ENCODE assay signal across 8 cellular contexts in the genomic region with DNA sequence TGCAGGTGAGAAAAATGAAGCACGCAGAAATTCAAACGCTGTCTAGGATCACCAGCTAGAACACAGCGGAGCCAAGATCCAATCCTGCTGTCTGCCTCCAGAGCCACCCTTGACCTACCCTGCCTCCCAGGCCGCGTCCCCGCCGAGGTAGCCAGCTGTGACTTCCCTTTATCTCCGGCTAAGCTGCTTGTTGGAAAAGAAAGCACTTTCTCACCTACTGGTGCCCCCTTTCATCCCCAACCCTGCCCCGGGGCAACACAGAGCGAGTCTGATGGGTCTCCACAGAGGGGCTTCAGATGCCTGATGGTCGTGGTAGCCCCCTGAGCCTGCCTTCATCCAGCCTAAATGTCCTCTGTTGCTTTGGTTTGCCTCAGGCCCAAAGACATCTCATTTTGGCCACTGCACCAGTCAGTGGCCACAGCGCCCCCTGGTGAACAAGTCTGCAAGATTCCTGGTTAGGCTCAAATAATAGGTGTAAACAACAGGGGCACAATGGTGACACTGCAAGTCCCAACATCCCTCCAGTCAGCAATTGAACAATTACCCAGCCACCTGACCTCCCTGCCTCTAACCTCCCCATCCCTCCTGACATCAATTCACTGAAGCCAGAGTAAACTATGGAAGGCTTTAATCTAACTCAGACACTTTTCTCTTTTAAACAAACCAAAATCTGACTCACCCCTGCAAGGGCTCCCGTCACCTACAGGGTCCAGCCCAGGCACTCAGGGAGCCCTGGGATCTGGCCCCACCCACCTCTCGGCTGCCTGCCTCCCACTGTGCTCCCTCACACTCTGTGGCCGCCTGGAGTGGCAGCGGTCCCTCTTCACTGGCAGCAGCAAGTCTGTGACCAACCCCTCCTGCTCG. TPM values are rescaled to one million over a fixed set of nuclear protein-coding genes. Genes with fewer than 3 reads are reported as not detected.
DNase-seq lines count a peak whose midpoint lies in the region; ATAC-seq and TF ChIP-seq lines count a peak whose summit lies in the region.

No MANE protein-coding gene starts in this region.

- H3K36me3 Mint-ChIP-seq in CD4-positive, CD25-positive, alpha-beta regulatory T cell = peaks cover 33% of the 10 kb centered on the region

- no peaks in the 10 kb centered on the region for H3K27me3 ChIP-seq in CD4-positive, CD25-positive, alpha-beta regulatory T cell (ENCODE audit: control insufficient read depth, insufficient read depth, low read length)
- no peaks in the 10 kb centered on the region for H3K27me3 ChIP-seq in colonic mucosa

- no peaks in the 10 kb centered on the region for H3K9me3 ChIP-seq in CD4-positive, CD25-positive, alpha-beta regulatory T cell (ENCODE audit: control insufficient read depth in 2 of 2, low read length in 2 of 2)
- H3K9me3 ChIP-seq in colonic mucosa = no peaks in the 10 kb centered on the region

- intact Hi-C loops in colonic mucosa (cut with DNase I) = no loop called here
- intact Hi-C loops in lower leg skin (cut with DNase I; ENCODE audit: low total_unique reads) = loop anchor here (5.0 to 10.0 kb wide), 2 partner anchors 158 to 255 kb away; no protein-coding TSS in a partner anchor

- H3K4me3 Mint-ChIP-seq in CD4-positive, CD25-positive, alpha-beta regulatory T cell = peak overlapping the region in 1 of 4 donors; percentile 81

- no peak overlapping the region for H3K27ac ChIP-seq in CD4-positive, CD25-positive, alpha-beta regulatory T cell (ENCODE audit: insufficient read depth, low read length, poor library complexity, severe bottlenecking)
- no peak overlapping the region for H3K27ac ChIP-seq in colonic mucosa

- no peak for TF ChIP-seq POLR2A in lower leg skin (IDR thresholded peaks at IDR 0.05)

- H3K9me3 Mint-ChIP-seq in CD4-positive, CD25-positive, alpha-beta regulatory T cell = no peaks in the 10 kb centered on the region

- peaks cover 5 to 25% (median 8%) of the 10 kb centered on the region in 4 donors for H3K4me1 Mint-ChIP-seq in CD4-positive, CD25-positive, alpha-beta regulatory T cell

- peak overlapping the region in 1 of 3 donors; percentile 73 for H3K27ac Mint-ChIP-seq in CD4-positive, CD25-positive, alpha-beta regulatory T cell

- H3K4me3 ChIP-seq in CD4-positive, CD25-positive, alpha-beta regulatory T cell (ENCODE audit: low read depth, low read length) = no peak overlapping the region
- no peak overlapping the region for H3K4me3 ChIP-seq in colonic mucosa
- no peak overlapping the region for H3K4me3 ChIP-seq in lower leg skin (ENCODE audit: low read depth, poor library complexity, severe bottlenecking)

- DNase-seq in CD4-positive, CD25-positive, alpha-beta regulatory T cell = peak; percentile 27 to 65 (median 45)
- DNase-seq in NCI-H2107 treated with DMSO at 0.1 percent for 48 hours (lab: John Stamatoyannopoulos, UW; ENCODE audit: unreplicated experiment) (peak; percentile 21), colonic mucosa (peak; percentile 86), lower leg skin (ENCODE audit: low spot score in 2 of 2) (peak; percentile 64 to 95)
- peak; percentile 46 to 61 for DNase-seq in activated CD4-positive, alpha-beta T cell treated with anti-CD3 and anti-CD28 coated beads for 4 hours
- DNase-seq in stimulated activated CD4-positive, alpha-beta T cell treated with anti-CD3 and anti-CD28 coated beads, TNF-alpha, amount 100 ng/mL, for 48 hours (ENCODE audit: low read depth in 3 of 3) = peak; percentile 29 to 74 (median 63)

- peak; percentile 58 for TF ChIP-seq CTCF in colonic mucosa (IDR thresholded peaks at IDR 0.05)
- no peak for TF ChIP-seq CTCF in lower leg skin (IDR thresholded peaks at IDR 0.05)

- peaks cover 67% of the 10 kb centered on the region for H3K36me3 ChIP-seq in CD4-positive, CD25-positive, alpha-beta regulatory T cell (ENCODE audit: control insufficient read depth, insufficient read depth, low read length)
- no peaks in the 10 kb centered on the region for H3K36me3 ChIP-seq in colonic mucosa

- H3K4me1 ChIP-seq in CD4-positive, CD25-positive, alpha-beta regulatory T cell (ENCODE audit: control insufficient read depth, insufficient read depth, low read length, poor library complexity, severe bottlenecking) = peaks cover 7% of the 10 kb centered on the region
- H3K4me1 ChIP-seq in colonic mucosa = peaks cover 14% of the 10 kb centered on the region

- peak in 1 of 2 donors; percentile 54 for ATAC-seq in CD4-positive, CD25-positive, alpha-beta regulatory T cell (ENCODE audit: low read depth in 2 of 2)
- ATAC-seq in GM21390 (IDR thresholded peaks at IDR 0.05; ENCODE audit: unreplicated experiment) (peak; percentile 61), HG03175 (IDR thresholded peaks at IDR 0.05; ENCODE audit: unreplicated experiment) (no peak)

- H3K9ac ChIP-seq in colonic mucosa (ENCODE audit: low read depth in 2 of 2, low read length in 2 of 2) = peak overlapping the region in 1 of 2 donors; percentile 15

- H3K27me3 Mint-ChIP-seq in CD4-positive, CD25-positive, alpha-beta regulatory T cell = peaks cover 4% of the 10 kb centered on the region

- whole genome bisulfite sequencing in lower leg skin, 2 donors = 59 to 66% methylated on average over 17 of the region's 17 CpGs

RNA-seq across cellular contexts. Expression of gene BCL2L10, which starts 27.3 kb away (rescaled TPM):
- total RNA-seq in CD4-positive, CD25-positive, alpha-beta regulatory T cell = 0.42 TPM
- polyA plus RNA-seq in CD4-positive, CD25-positive, alpha-beta regulatory T cell = under 1 TPM in 1 of 4 donors, not detected in 3; 0.23 TPM
- total RNA-seq in colonic mucosa (1 to 10 TPM in 1 of 2 donors, under 1 TPM in 1; 0.77 to 2.1 TPM), lower leg skin (10 to 100 TPM in 3 of 4 donors, 1 to 10 TPM in 1; 7.0 to 16.6 (median 12.1) TPM)

RNA-seq across cellular contexts. Expression of gene GNB5, which starts 51.4 kb away (rescaled TPM):
- 87.6 TPM for total RNA-seq in CD4-positive, CD25-positive, alpha-beta regulatory T cell
- 10 to 100 TPM; 64.3 to 66.5 (median 65.3) TPM for polyA plus RNA-seq in CD4-positive, CD25-positive, alpha-beta regulatory T cell
- total RNA-seq in colonic mucosa = 1 to 10 TPM; 6.0 to 7.9 TPM
- 10 to 100 TPM; 15.7 to 30.7 (median 21.9) TPM for total RNA-seq in lower leg skin

Comparison
In these comparisons a context has a peak if more than half of its experiments do, and no peak if none do; other contexts are left out.
1. DNase-seq: peak in every context shown above with its lines; median percentile 86 in colonic mucosa; 80 in lower leg skin; 63 in stimulated activated CD4-positive, alpha-beta T cell treated with anti-CD3 and anti-CD28 coated beads, TNF-alpha, amount 100 ng/mL, for 48 hours; 54 in activated CD4-positive, alpha-beta T cell treated with anti-CD3 and anti-CD28 coated beads for 4 hours; 45 in CD4-positive, CD25-positive, alpha-beta regulatory T cell; 21 in NCI-H2107 treated with DMSO at 0.1 percent for 48 hours.